Comparison of ENCODE assay signal across 1 cellular context in genomic region chr11:10670099-10670498, GRCh38.
TF ChIP-seq lines count a peak whose summit lies in the region.

No MANE protein-coding gene starts in this region.

TF ChIP-seq in HepG2, 621 proteins besides CTCF, POLR2A, EP300 and RAD21:
- TF ChIP-seq ZNF556 (CRISPR knock-in tag; IDR thresholded peaks at IDR 0.05; ENCODE audit: borderline replicate concordance) (no peak), SUZ12 (IDR thresholded peaks at IDR 0.05; ENCODE audit: low read depth, low read length) (no peak), ZKSCAN8 (CRISPR knock-in tag; IDR thresholded peaks at IDR 0.05; ENCODE audit: borderline replicate concordance) (no peak), SIN3A (IDR thresholded peaks at IDR 0.05; ENCODE audit: borderline replicate concordance, low read depth, low read length) (no peak), HMGA1 (CRISPR knock-in tag; conservative IDR thresholded peaks at IDR 0.05) (no peak), ZNF530 (CRISPR knock-in tag; IDR thresholded peaks at IDR 0.05; ENCODE audit: low read depth) (no peak), SIX1 (CRISPR knock-in tag; IDR thresholded peaks at IDR 0.05; ENCODE audit: borderline replicate concordance) (no peak), MLLT10 (CRISPR knock-in tag; IDR thresholded peaks at IDR 0.05) (no peak), NCOR1 (IDR thresholded peaks at IDR 0.05; ENCODE audit: borderline replicate concordance, low read length) (no peak), ZNF891 (CRISPR knock-in tag; IDR thresholded peaks at IDR 0.05) (no peak)
